Comparison of ENCODE assay signal across 17 cellular contexts in the genomic region with DNA sequence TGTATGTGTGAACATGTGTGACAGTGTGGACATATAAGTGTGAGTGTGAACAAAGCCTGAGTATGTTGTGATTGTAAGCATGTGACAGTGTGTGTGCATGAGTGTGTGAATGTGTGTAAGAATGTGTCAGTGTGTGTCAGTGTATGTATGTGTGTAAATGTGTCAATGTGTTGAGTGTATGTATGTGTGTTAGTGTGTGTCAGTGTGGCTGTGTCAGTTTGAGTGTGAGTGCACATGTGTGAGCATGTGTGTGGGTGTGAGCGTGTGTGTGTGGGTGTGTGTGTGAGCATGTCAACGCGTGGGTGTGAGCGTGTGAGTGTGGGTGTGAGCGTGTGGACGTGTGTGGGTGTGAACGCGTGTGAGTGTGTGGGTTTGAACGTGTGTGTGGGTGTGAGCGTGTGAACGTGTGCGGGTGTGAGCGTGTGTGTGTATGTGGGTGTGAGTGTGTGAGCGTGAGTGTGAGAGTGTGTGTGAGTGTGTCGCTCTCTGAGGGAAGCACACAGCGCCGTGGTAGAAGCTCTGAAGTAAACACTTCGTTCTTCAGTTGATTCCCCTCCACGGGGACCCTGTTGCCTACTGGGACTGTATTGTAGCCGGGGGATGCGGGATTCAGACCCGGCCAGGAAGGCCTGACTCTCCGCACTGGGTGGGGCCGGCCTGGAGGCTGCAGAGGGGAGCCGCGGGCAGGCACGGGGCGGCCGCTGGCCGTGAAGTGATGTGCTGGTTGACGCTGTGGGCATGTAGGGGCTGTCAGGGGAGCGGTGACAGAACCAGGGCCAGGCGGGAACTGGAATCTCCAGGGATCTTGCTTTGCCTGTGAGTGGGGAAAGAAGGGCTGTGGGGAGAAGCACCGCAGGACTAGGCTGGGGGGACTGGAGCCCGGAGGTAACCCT. TPM values are rescaled to one million over a fixed set of nuclear protein-coding genes. Genes with fewer than 3 reads are reported as not detected.
DNase-seq lines count a peak whose midpoint lies in the region; ATAC-seq and TF ChIP-seq lines count a peak whose summit lies in the region.
"Had no signal": no experiment of that assay in that cellular context is flagged by ENCODE, and none has a peak within 500 bp of the region (broad histone marks: within the 10 kb centered on the region; RNA-seq: fewer than 3 reads in every experiment).

No MANE protein-coding gene starts in this region.

- no peak for DNase-seq in activated CD8-positive, alpha-beta memory T cell treated with anti-CD3 and anti-CD28 coated beads, Interleukin-2, amount 10 ng/mL, durations not matched to agents 7 days and 5 days
- DNase-seq in activated CD8-positive, alpha-beta memory T cell treated with anti-CD3 and anti-CD28 coated beads, Interleukin-2, amount 50 U/mL, for 4 hours, result no peak
- DNase-seq in Panc1 (ENCODE audit: low read depth, low spot score), result no peak
- DNase-seq in foreskin keratinocyte, result no peak
- DNase-seq in upper lobe of right lung, result no peak
- no peak for DNase-seq in activated CD4-positive, alpha-beta T cell treated with anti-CD3 and anti-CD28 coated beads for 48 hours
- no peak for DNase-seq in AML-193 (lab: John Stamatoyannopoulos, UW)
- DNase-seq in middle frontal gyrus (ENCODE audit: extremely low spot score, low spot score), result no peak
- DNase-seq: 8988T; Calu3; CD4-positive, CD25-positive, alpha-beta regulatory T cell; DMS79; H9; NCI-H2107; NCI-H226; NCI-H526 treated with DMSO at 0.1 percent for 48 hours; OCI-M1 had no signal

- H3K9me3 Mint-ChIP-seq in activated CD8-positive, alpha-beta memory T cell treated with anti-CD3 and anti-CD28 coated beads, Interleukin-2, amount 10 ng/mL, durations not matched to agents 7 days and 5 days (ENCODE audit: low read depth), result no peaks in the 10 kb centered on the region
- H3K9me3 Mint-ChIP-seq: H9 had no signal

- H3K4me3 Mint-ChIP-seq in activated CD8-positive, alpha-beta memory T cell treated with anti-CD3 and anti-CD28 coated beads, Interleukin-2, amount 10 ng/mL, durations not matched to agents 7 days and 5 days, result no peak overlapping the region
- H3K4me3 Mint-ChIP-seq: CD4-positive, CD25-positive, alpha-beta regulatory T cell; H9 had no signal

- intact Hi-C loops in Panc1 (cut with micrococcal nuclease; ENCODE audit: unreplicated experiment), result no loop called here
- intact Hi-C loops in upper lobe of right lung (cut with DNase I), result no loop called here

- BruUV-seq in Panc1 (replicated peaks; lab: Mats Ljungman, UMichigan), result no TSS peak

- H3K27me3 Mint-ChIP-seq in activated CD8-positive, alpha-beta memory T cell treated with anti-CD3 and anti-CD28 coated beads, Interleukin-2, amount 10 ng/mL, durations not matched to agents 7 days and 5 days, result peaks cover 3% of the 10 kb centered on the region
- H3K27me3 Mint-ChIP-seq: CD4-positive, CD25-positive, alpha-beta regulatory T cell had no signal

- H3K4me1 ChIP-seq in Panc1 (ENCODE audit: control insufficient read depth, insufficient read depth, low read length) (peaks cover 2% of the 10 kb centered on the region; the same call in 1 of the 2 replicates), foreskin keratinocyte (peaks cover 5% of the 10 kb centered on the region), upper lobe of right lung (no peaks in the 10 kb centered on the region)

- no peaks in the 10 kb centered on the region for H3K27me3 ChIP-seq in Panc1 (ENCODE audit: control insufficient read depth, insufficient read depth, low read length)
- H3K27me3 ChIP-seq in foreskin keratinocyte, result peaks cover 2% of the 10 kb centered on the region
- H3K27me3 ChIP-seq in upper lobe of right lung, result peaks cover 15% of the 10 kb centered on the region

- TF ChIP-seq CTCF in Panc1 (IDR thresholded peaks at IDR 0.05), result no peak
- TF ChIP-seq CTCF in foreskin keratinocyte (conservative IDR thresholded peaks at IDR 0.05), result no peak
- TF ChIP-seq CTCF in upper lobe of right lung (IDR thresholded peaks at IDR 0.05), result no peak

- H3K4me1 Mint-ChIP-seq in activated CD8-positive, alpha-beta memory T cell treated with anti-CD3 and anti-CD28 coated beads, Interleukin-2, amount 10 ng/mL, durations not matched to agents 7 days and 5 days, result no peaks in the 10 kb centered on the region
- H3K4me1 Mint-ChIP-seq: CD4-positive, CD25-positive, alpha-beta regulatory T cell; H9 had no signal

- H3K4me3 ChIP-seq in Panc1 (ENCODE audit: low read depth in 2 of 2, low read length in 2 of 2) (no peak overlapping the region), upper lobe of right lung (no peak overlapping the region)

- POLR2A ChIA-PET in Panc1 (lab: Charles Lee), result no interaction called here

- CTCF ChIA-PET in activated CD8-positive, alpha-beta memory T cell treated with anti-CD3 and anti-CD28 coated beads, Interleukin-2, amount 10 ng/mL, durations not matched to agents 7 days and 5 days (lab: Charles Lee), result interaction anchor here (0.8 to 1.1 kb wide), 2 partner anchors 9 to 39 kb away, joined by 3 read pairs; no protein-coding TSS in a partner anchor
- CTCF ChIA-PET in Panc1 (lab: Charles Lee), result interaction anchor here (0.6 kb wide), 1 partner anchor 79 kb away, joined by 3 read pairs; no protein-coding TSS in a partner anchor

- in situ Hi-C loops in Panc1 (cut with HindIII; ENCODE audit: low pct_unique_long_range_greater_than_20kb, low sequenced_read_pairs), result no loop called here

- no peaks in the 10 kb centered on the region for H3K36me3 Mint-ChIP-seq in activated CD8-positive, alpha-beta memory T cell treated with anti-CD3 and anti-CD28 coated beads, Interleukin-2, amount 10 ng/mL, durations not matched to agents 7 days and 5 days
- H3K36me3 Mint-ChIP-seq: CD4-positive, CD25-positive, alpha-beta regulatory T cell had no signal

- H3K36me3 ChIP-seq in Panc1 (ENCODE audit: control insufficient read depth, insufficient read depth, low read length) (no peaks in the 10 kb centered on the region), upper lobe of right lung (no peaks in the 10 kb centered on the region)

- H3K27ac Mint-ChIP-seq in activated CD8-positive, alpha-beta memory T cell treated with anti-CD3 and anti-CD28 coated beads, Interleukin-2, amount 10 ng/mL, durations not matched to agents 7 days and 5 days, result no peak overlapping the region
- H3K27ac Mint-ChIP-seq: CD4-positive, CD25-positive, alpha-beta regulatory T cell; H9 had no signal

- H3K27ac ChIP-seq in Panc1 (ENCODE audit: low read length) (no peak overlapping the region), foreskin keratinocyte (no peak overlapping the region), upper lobe of right lung (no peak overlapping the region)

- ATAC-seq in activated CD8-positive, alpha-beta memory T cell treated with anti-CD3 and anti-CD28 coated beads, Interleukin-2, amount 10 ng/mL, durations not matched to agents 7 days and 5 days, result peak; percentile 16
- peak; percentile 48; the same call in 1 of the 2 replicates for ATAC-seq in Panc1
- ATAC-seq in foreskin keratinocyte, result peak; percentile 14
- ATAC-seq in upper lobe of right lung, result peak; percentile 4

- H3K9me3 ChIP-seq in Panc1 (ENCODE audit: control insufficient read depth, insufficient read depth, low read depth, low read length), result no peaks in the 10 kb centered on the region
- H3K9me3 ChIP-seq in upper lobe of right lung, result no peaks in the 10 kb centered on the region

RNA-seq across cellular contexts. Expression of a gene that starts 21.1 kb away (rescaled TPM):
- 10 to 100 TPM; 31.1 to 41.9 TPM for total RNA-seq in activated CD8-positive, alpha-beta memory T cell treated with anti-CD3 and anti-CD28 coated beads, Interleukin-2, amount 10 ng/mL, durations not matched to agents 7 days and 5 days
- total RNA-seq in Panc1 (2021; ENCODE audit: unreplicated experiment), result 74.0 TPM
- 74.3 TPM for polyA plus RNA-seq in Panc1 (2012; ENCODE audit: insufficient read length)
- total RNA-seq in foreskin keratinocyte, result 86.1 and 87.6 TPM in 2 replicates
- polyA plus RNA-seq in foreskin keratinocyte, result 69.4 and 74.6 TPM in 2 replicates
- total RNA-seq in upper lobe of right lung, result 42.4 TPM

RNA-seq across cellular contexts. Expression of a gene that starts 40.1 kb away (rescaled TPM):
- total RNA-seq in activated CD8-positive, alpha-beta memory T cell treated with anti-CD3 and anti-CD28 coated beads, Interleukin-2, amount 10 ng/mL, durations not matched to agents 7 days and 5 days, result 100 to 1,000 TPM; 152 to 164 TPM
- total RNA-seq in Panc1 (2021; ENCODE audit: unreplicated experiment), result 17.1 TPM
- 36.1 TPM for polyA plus RNA-seq in Panc1 (2012; ENCODE audit: insufficient read length)
- total RNA-seq in foreskin keratinocyte, result 4.9 and 7.6 TPM in 2 replicates
- polyA plus RNA-seq in foreskin keratinocyte, result 5.3 and 8.9 TPM in 2 replicates
- total RNA-seq in upper lobe of right lung, result 20.7 TPM
